8 cellular contexts compared by ENCODE assay signal in the genomic region with DNA sequence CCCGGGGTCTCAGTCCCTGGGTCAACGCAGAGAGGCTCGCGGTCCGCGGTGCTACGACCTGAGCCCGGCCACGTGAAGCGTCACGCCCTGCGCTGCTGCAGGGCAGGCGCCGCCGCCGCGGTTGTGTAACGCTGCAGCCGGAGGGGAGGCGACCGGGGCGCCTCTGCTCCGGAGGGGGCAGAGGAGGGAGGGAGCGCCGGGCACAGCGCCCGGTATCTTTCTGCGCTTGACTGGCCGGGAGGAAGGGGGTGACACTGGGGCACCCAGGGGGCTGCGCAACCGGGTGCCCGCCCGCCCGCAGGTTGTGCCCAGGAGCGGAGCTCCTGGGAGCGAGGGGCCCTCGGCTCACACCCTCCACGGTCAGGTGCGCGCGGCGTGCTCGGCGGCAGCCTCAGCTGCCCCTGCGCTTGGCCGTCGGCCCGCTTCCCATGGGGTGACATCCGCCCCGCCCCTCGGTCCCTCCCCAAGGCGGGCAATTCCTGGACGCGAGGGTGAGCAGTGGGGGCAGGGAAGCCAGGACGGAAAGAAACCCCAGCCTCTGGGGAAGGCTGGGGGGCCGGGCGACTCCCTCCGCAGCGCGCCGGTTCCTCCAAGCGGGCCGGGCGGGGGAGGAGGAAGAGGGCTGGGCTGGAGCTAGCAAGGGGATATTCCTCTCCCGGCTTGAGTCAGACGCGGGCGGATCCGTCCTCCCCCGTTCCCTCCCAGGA. TPM values are rescaled to one million over a fixed set of nuclear protein-coding genes. Genes with fewer than 3 reads are reported as not detected.
DNase-seq lines count a peak whose midpoint lies in the region; ATAC-seq and TF ChIP-seq lines count a peak whose summit lies in the region.

No MANE protein-coding gene starts in this region.

- DNase-seq in DMS53 (lab: John Stamatoyannopoulos, UW): peak; percentile 90
- peak; percentile 99 for DNase-seq in RPMI7951 (ENCODE audit: low read depth)
- DNase-seq in activated gamma-delta T cell treated with anti-CD3 and anti-CD28 coated beads, Interleukin-2, amount 50 U/mL, for 16 hours (ENCODE audit: low read depth): peak; percentile 49
- peak; percentile 99 for DNase-seq in foreskin fibroblast
- DNase-seq in neural progenitor cell (ENCODE audit: low spot score): peak; percentile 76

- H4K20me1 ChIP-seq in neural progenitor cell (ENCODE audit: low read depth): peaks cover 16% of the 10 kb centered on the region

- no peak for TF ChIP-seq CTCF in foreskin fibroblast (IDR thresholded peaks at IDR 0.05; ENCODE audit: low read depth, low read length)
- TF ChIP-seq CTCF in neural progenitor cell (IDR thresholded peaks at IDR 0.05): no peak

- H3K79me2 ChIP-seq in neural progenitor cell (ENCODE audit: low read depth): no peaks in the 10 kb centered on the region

- H3K27ac Mint-ChIP-seq in neural progenitor cell: no peak overlapping the region

- under 1% methylated on average over 70 of the region's 70 CpGs for WGBS in HUES64

- peaks cover 21% of the 10 kb centered on the region for H3K27me3 Mint-ChIP-seq in neural progenitor cell (ENCODE audit: insufficient read depth, low read depth)

- H3K4me3 ChIP-seq in HUES64 (ENCODE audit: low read length) (peak overlapping the region; percentile 58), foreskin fibroblast (ENCODE audit: low read depth in 1 of 2, low read length in 2 of 2) (peak overlapping the region; percentile 54 to 98), neural progenitor cell (peak overlapping the region; percentile 61), subcutaneous abdominal adipose tissue (ENCODE audit: low read depth in 1 of 5, low read length in 5 of 5) (peak overlapping the region in 4 of 5 donors; percentile 69 to 78 (median 71))

- H3K9me3 Mint-ChIP-seq in neural progenitor cell: peaks cover 1% of the 10 kb centered on the region

- H3F3A ChIP-seq in neural progenitor cell (ENCODE audit: low read depth): peaks cover 9% of the 10 kb centered on the region

- peaks cover 31% of the 10 kb centered on the region for H3K27me3 ChIP-seq in HUES64 (ENCODE audit: insufficient read depth, low read length)
- H3K27me3 ChIP-seq in neural progenitor cell: peaks cover 85% of the 10 kb centered on the region
- no peaks in the 10 kb centered on the region for H3K27me3 ChIP-seq in subcutaneous abdominal adipose tissue (ENCODE audit: control insufficient read depth in 5 of 5, insufficient read depth in 4 of 5, low read length in 5 of 5)

- peaks cover 8% of the 10 kb centered on the region for H3K36me3 Mint-ChIP-seq in neural progenitor cell

- H3K4me1 ChIP-seq in HUES64 (ENCODE audit: insufficient read depth, low read length) (peaks cover 26% of the 10 kb centered on the region), neural progenitor cell (peaks cover 7% of the 10 kb centered on the region), subcutaneous abdominal adipose tissue (ENCODE audit: control insufficient read depth in 5 of 5, insufficient read depth in 5 of 5, low read length in 5 of 5) (peaks cover 17 to 63% (median 54%) of the 10 kb centered on the region in 5 donors)

- H3K4me2 ChIP-seq in neural progenitor cell: peak overlapping the region; percentile 81

- peaks cover 31% of the 10 kb centered on the region for H3K4me1 Mint-ChIP-seq in neural progenitor cell

- peak; percentile 43 for ATAC-seq in GM21515 (IDR thresholded peaks at IDR 0.05; ENCODE audit: unreplicated experiment)

- H3K27ac ChIP-seq in HUES64 (ENCODE audit: low read depth, low read length) (peak overlapping the region; percentile 61), neural progenitor cell (no peak overlapping the region), subcutaneous abdominal adipose tissue (ENCODE audit: low read depth, low read length) (peak overlapping the region; percentile 100)

- peak overlapping the region; percentile 86 for H3K4me3 Mint-ChIP-seq in neural progenitor cell

- H3K36me3 ChIP-seq in HUES64 (ENCODE audit: insufficient read depth, low read length) (peaks cover 24% of the 10 kb centered on the region), neural progenitor cell (no peaks in the 10 kb centered on the region), subcutaneous abdominal adipose tissue (ENCODE audit: control insufficient read depth in 5 of 5, insufficient read depth in 5 of 5, low read length in 5 of 5) (peaks cover 3 to 21% (median 9%) of the 10 kb centered on the region in 5 donors)

- peak overlapping the region; percentile 47 for H3K9ac ChIP-seq in HUES64 (ENCODE audit: low read depth, low read length)
- no peak overlapping the region for H3K9ac ChIP-seq in neural progenitor cell
- peak overlapping the region; percentile 79 to 98 (median 95) for H3K9ac ChIP-seq in subcutaneous abdominal adipose tissue (ENCODE audit: low read length in 5 of 5)

- H3K9me3 ChIP-seq in HUES64 (ENCODE audit: insufficient read depth, low read depth, low read length) (no peaks in the 10 kb centered on the region), neural progenitor cell (ENCODE audit: low read depth) (no peaks in the 10 kb centered on the region), subcutaneous abdominal adipose tissue (ENCODE audit: control insufficient read depth in 5 of 5, low read length in 5 of 5) (no peaks in the 10 kb centered on the region)

- peak overlapping the region; percentile 19 for H2AFZ ChIP-seq in neural progenitor cell (replicated peaks)

RNA-seq across cellular contexts. Expression of a gene that starts 0.8 kb away (rescaled TPM):
- 2.3 TPM for polyA plus RNA-seq in HUES64 (2013, experiment 1 of 2)
- 2.5 TPM for polyA plus RNA-seq in HUES64 (2013, experiment 2 of 2)
- 43.2 and 62.8 TPM in 2 replicates for total RNA-seq in RPMI7951 (2014; rRNA removed; shearing (Covaris generic))
- total RNA-seq in neural progenitor cell (ENCODE audit: low replicate concordance): 0.34 and 0.50 TPM in 2 replicates

Comparison
In these comparisons a context has a peak if more than half of its experiments do, and no peak if none do; other contexts are left out.
1. DNase-seq: peak in every context shown above with its lines; median percentile 99 in RPMI7951; 99 in foreskin fibroblast; 90 in DMS53; 76 in neural progenitor cell; 49 in activated gamma-delta T cell treated with anti-CD3 and anti-CD28 coated beads, Interleukin-2, amount 50 U/mL, for 16 hours.
2. RNA of a gene that starts 0.8 kb away (total RNA-seq): 43.2 to 62.8 TPM in RPMI7951; 0.34 to 0.50 TPM in neural progenitor cell; every median in the first group is over 10 times any median in the second.
3. Peak in every context shown above with its lines, with median percentiles within 50 percentile points of each other: H3K4me3 ChIP-seq.